1 cellular context compared by ENCODE assay signal in genomic region chr22:38799265-38800002, GRCh38.
A peak's percentile ranks its signal among the peaks of the same experiment; 100 is the strongest.
TF ChIP-seq lines count a peak whose summit lies in the region.

No MANE protein-coding gene starts in this region.

TF ChIP-seq in HepG2, 621 proteins besides CTCF, POLR2A, EP300 and RAD21:
- TF ChIP-seq NR0B2 (CRISPR knock-in tag; IDR thresholded peaks at IDR 0.05) (no peak), POLR2AphosphoS5 (IDR thresholded peaks at IDR 0.05; ENCODE audit: low read depth, low read length) (no peak), CREB1 (IDR thresholded peaks at IDR 0.05) (peak; percentile 35; the same call in 1 of the 2 replicates), CREB1 (CRISPR knock-in tag; IDR thresholded peaks at IDR 0.05) (no peak), ATF7 (IDR thresholded peaks at IDR 0.05) (peak; percentile 73), ATF7 (CRISPR knock-in tag; IDR thresholded peaks at IDR 0.05) (no peak)
